8 cellular contexts compared by ENCODE assay signal in genomic region chr2:56183643-56184499, GRCh38.
DNase-seq lines count a peak whose midpoint lies in the region; ATAC-seq lines count a peak whose summit lies in the region.

Gene CCDC85A, plus strand, starts transcription at chr2:56183990. Its CDS starts 635 bp downstream, at chr2:56184625.

- ATAC-seq in GM19468 (IDR thresholded peaks at IDR 0.05; ENCODE audit: extremely low read depth, unreplicated experiment) = peak; percentile 85
- peak; percentile 59 for ATAC-seq in HG03575 (IDR thresholded peaks at IDR 0.05; ENCODE audit: extremely low read depth, insufficient number of reproducible peaks, low FRiP score, unreplicated experiment)

- DNase-seq in COR-L47 (lab: John Stamatoyannopoulos, UW) = peak; percentile 75
- peak; percentile 57 for DNase-seq in NCI-H748 treated with DMSO at 0.1 percent for 48 hours (lab: John Stamatoyannopoulos, UW)
- DNase-seq in activated CD8-positive, alpha-beta memory T cell treated with anti-CD3 and anti-CD28 coated beads for 48 hours (ENCODE audit: low read depth in 2 of 3, low spot score in 2 of 3) = peak; percentile 40 to 57 (median 47)
- DNase-seq in epidermal melanocyte (ENCODE audit: insufficient read length, low spot score) = peak; percentile 84
- peak; percentile 83 for DNase-seq in midbrain (lab: John Stamatoyannopoulos, UW)
- peak; percentile 53 to 61 for DNase-seq in stimulated activated CD8-positive, alpha-beta memory T cell treated with anti-CD3 and anti-CD28 coated beads, Interleukin-2, amount 100 ng/mL, for 48 hours (ENCODE audit: low read depth in 2 of 2)

Comparison
In these comparisons a context has a peak if more than half of its experiments do, and no peak if none do; other contexts are left out.
1. Peak in every context shown above with its lines: DNase-seq and ATAC-seq.